ENCODE assay signal across 10 cellular contexts in genomic region chr5:58259685-58260152, GRCh38.
A peak's percentile ranks its signal among the peaks of the same experiment; 100 is the strongest.
DNase-seq lines count a peak whose midpoint lies in the region; ATAC-seq and TF ChIP-seq lines count a peak whose summit lies in the region.
"Had no signal": no experiment of that assay in that cellular context is flagged by ENCODE, and none has a peak within 500 bp of the region (broad histone marks: within the 10 kb centered on the region; RNA-seq: fewer than 3 reads in every experiment).

No MANE protein-coding gene starts in this region.

- peak overlapping the region; percentile 82 for H3K27ac Mint-ChIP-seq in GM23338
- no peak overlapping the region for H3K27ac Mint-ChIP-seq in stimulated activated effector memory CD8-positive, alpha-beta T cell treated with anti-CD3 and anti-CD28 coated beads, Interleukin-12 subunit alpha, Interleukin-12 subunit beta, amount 100 ng/mL, for 72 hours

- H3K9ac ChIP-seq in SK-N-SH = peak overlapping the region; percentile 56

- no peaks in the 10 kb centered on the region for H4K20me1 ChIP-seq in GM23338 (replicated peaks; ENCODE audit: insufficient read depth)
- H4K20me1 ChIP-seq in SK-N-SH (ENCODE audit: insufficient read depth) = no peaks in the 10 kb centered on the region

- H3K4me1 ChIP-seq in GM23338 (ENCODE audit: insufficient read depth) = peaks cover 3% of the 10 kb centered on the region; the same call in 1 of the 2 replicates
- peaks cover 0 to 30% of the 10 kb centered on the region in 2 experiments; a peak in 3 of 4 replicates for H3K4me1 ChIP-seq in SK-N-SH (ENCODE audit: control insufficient read depth in 1 of 2, insufficient read depth in 2 of 2, low read depth in 1 of 2, low read length in 1 of 2)

- H3F3A ChIP-seq in GM23338 (replicated peaks; ENCODE audit: low read depth) (no peaks in the 10 kb centered on the region), SK-N-SH (replicated peaks; ENCODE audit: insufficient read depth) (peaks cover 15% of the 10 kb centered on the region)

- ATAC-seq in GM23338 (peak; percentile 72), HG02571 (IDR thresholded peaks at IDR 0.05; ENCODE audit: unreplicated experiment) (no peak), GM19452 (IDR thresholded peaks at IDR 0.05; ENCODE audit: unreplicated experiment) (no peak)
- no peak for ATAC-seq in stimulated activated effector memory CD8-positive, alpha-beta T cell treated with anti-CD3 and anti-CD28 coated beads, Interleukin-12 subunit alpha, Interleukin-12 subunit beta, amount 100 ng/mL, for 72 hours
- ATAC-seq: activated T-cell treated with anti-CD3 and anti-CD28 coated beads, Interleukin-2, amount 50 U/mL, for 4 hours had no signal

- TF ChIP-seq CTCF in GM23338 (conservative IDR thresholded peaks at IDR 0.05; ENCODE audit: low read depth in 2 of 2) (no peak), SK-N-SH (IDR thresholded peaks at IDR 0.05) (no peak), fibroblast of pulmonary artery (IDR thresholded peaks at IDR 0.05; ENCODE audit: low read length, missing control alignments) (no peak)

- CTCF ChIA-PET in SK-N-SH (lab: Yijun Ruan, JAX) = interaction anchor here (0.7 to 1.2 kb wide), 2 partner anchors 10 to 13 kb away, joined by 3 read pairs; no protein-coding TSS in a partner anchor

- POLR2A ChIA-PET in SK-N-SH (lab: Yijun Ruan, JAX) = no interaction called here

- peaks cover 11% of the 10 kb centered on the region for H3K4me1 Mint-ChIP-seq in GM23338
- H3K4me1 Mint-ChIP-seq in stimulated activated effector memory CD8-positive, alpha-beta T cell treated with anti-CD3 and anti-CD28 coated beads, Interleukin-12 subunit alpha, Interleukin-12 subunit beta, amount 100 ng/mL, for 72 hours = no peaks in the 10 kb centered on the region

- no peak for TF ChIP-seq RAD21 in SK-N-SH (IDR thresholded peaks at IDR 0.05; ENCODE audit: low read length)

- DNase-seq in GM23338 (ENCODE audit: low spot score) (peak; percentile 75), SK-N-SH (no peak), fibroblast of pulmonary artery (ENCODE audit: low read depth) (peak; percentile 89), renal cortical epithelial cell (ENCODE audit: low read depth) (peak; percentile 98)
- no peak for DNase-seq in stimulated activated effector memory CD8-positive, alpha-beta T cell treated with anti-CD3 and anti-CD28 coated beads, Interleukin-12 subunit alpha, Interleukin-12 subunit beta, amount 100 ng/mL, for 72 hours (ENCODE audit: low spot score in 2 of 2)
- no peak for DNase-seq in activated CD8-positive, alpha-beta memory T cell treated with anti-CD3 and anti-CD28 coated beads, Interleukin-2, amount 50 U/mL, for 48 hours
- DNase-seq: activated T-cell treated with anti-CD3 and anti-CD28 coated beads, Interleukin-2, amount 50 U/mL, for 4 hours had no signal

- peaks cover 7% of the 10 kb centered on the region; the same call in 1 of the 2 replicates for H3K9me2 ChIP-seq in GM23338 (ENCODE audit: insufficient read depth)
- H3K9me2 ChIP-seq in SK-N-SH = no peaks in the 10 kb centered on the region

- H2AFZ ChIP-seq in GM23338 = peak overlapping the region; percentile 0; the same call in 1 of the 2 replicates
- H2AFZ ChIP-seq in SK-N-SH (ENCODE audit: low read depth) = peak overlapping the region; percentile 49

- H3K4me2 ChIP-seq in GM23338 = no peak overlapping the region
- peak overlapping the region; percentile 62 for H3K4me2 ChIP-seq in SK-N-SH

- H3K79me2 ChIP-seq in GM23338 (replicated peaks; ENCODE audit: insufficient read depth) = no peaks in the 10 kb centered on the region
- no peaks in the 10 kb centered on the region for H3K79me2 ChIP-seq in SK-N-SH (ENCODE audit: insufficient read depth)

- H3K9me3 ChIP-seq in SK-N-SH = no peaks in the 10 kb centered on the region
- H3K9me3 ChIP-seq: esophagus muscularis mucosa had no signal

- WGBS in SK-N-SH (ENCODE audit: low lambda C conversion rate) = 14% methylated on average over 6 of the region's 6 CpGs

- no peaks in the 10 kb centered on the region for H3K36me3 Mint-ChIP-seq in GM23338 (ENCODE audit: low read depth)
- H3K36me3 Mint-ChIP-seq in stimulated activated effector memory CD8-positive, alpha-beta T cell treated with anti-CD3 and anti-CD28 coated beads, Interleukin-12 subunit alpha, Interleukin-12 subunit beta, amount 100 ng/mL, for 72 hours = no peaks in the 10 kb centered on the region

- H3K36me3 ChIP-seq in GM23338 (ENCODE audit: insufficient read depth) (no peaks in the 10 kb centered on the region), SK-N-SH (replicated peaks in 1 of 2; ENCODE audit: control insufficient read depth in 1 of 2, insufficient read depth in 2 of 2, low read length in 1 of 2) (no peaks in the 10 kb centered on the region)
- H3K36me3 ChIP-seq: esophagus muscularis mucosa had no signal

- no peak overlapping the region for H3K4me3 Mint-ChIP-seq in GM23338
- H3K4me3 Mint-ChIP-seq in stimulated activated effector memory CD8-positive, alpha-beta T cell treated with anti-CD3 and anti-CD28 coated beads, Interleukin-12 subunit alpha, Interleukin-12 subunit beta, amount 100 ng/mL, for 72 hours = no peak overlapping the region
- H3K4me3 Mint-ChIP-seq: activated T-cell treated with anti-CD3 and anti-CD28 coated beads, Interleukin-2, amount 50 U/mL, for 4 hours had no signal

- H3K9me3 Mint-ChIP-seq in GM23338 = no peaks in the 10 kb centered on the region
- peaks cover 2% of the 10 kb centered on the region for H3K9me3 Mint-ChIP-seq in stimulated activated effector memory CD8-positive, alpha-beta T cell treated with anti-CD3 and anti-CD28 coated beads, Interleukin-12 subunit alpha, Interleukin-12 subunit beta, amount 100 ng/mL, for 72 hours
- H3K9me3 Mint-ChIP-seq: activated T-cell treated with anti-CD3 and anti-CD28 coated beads, Interleukin-2, amount 50 U/mL, for 4 hours had no signal

- peak in 1 of 2 experiments; percentile 81; a peak in 2 of 4 replicates for TF ChIP-seq EP300 in SK-N-SH (IDR thresholded peaks at IDR 0.05; ENCODE audit: borderline replicate concordance in 1 of 2, low read depth in 1 of 2, low read length in 1 of 2)

- no peaks in the 10 kb centered on the region for H3K27me3 Mint-ChIP-seq in GM23338 (ENCODE audit: insufficient read depth, low read depth, poor library complexity)

- no peaks in the 10 kb centered on the region for H3K27me3 ChIP-seq in GM23338 (ENCODE audit: insufficient read depth)
- H3K27me3 ChIP-seq in SK-N-SH (ENCODE audit: insufficient read depth) = no peaks in the 10 kb centered on the region
- H3K27me3 ChIP-seq: esophagus muscularis mucosa had no signal

- H3K4me3 ChIP-seq in GM23338 = no peak overlapping the region
- peak overlapping the region; percentile 12 to 49; a peak in 3 of 4 replicates for H3K4me3 ChIP-seq in SK-N-SH (ENCODE audit: low read depth in 2 of 2, low read length in 1 of 2)
- no peak overlapping the region for H3K4me3 ChIP-seq in fibroblast of pulmonary artery (replicated peaks; ENCODE audit: low read depth, low read length)
- H3K4me3 ChIP-seq: esophagus muscularis mucosa had no signal

- no peak overlapping the region for H3K27ac ChIP-seq in GM23338 (ENCODE audit: low read depth)
- peak overlapping the region; percentile 43 to 68; a peak in 3 of 4 replicates for H3K27ac ChIP-seq in SK-N-SH (ENCODE audit: low read depth in 2 of 2, low read length in 1 of 2)
- H3K27ac ChIP-seq: esophagus muscularis mucosa had no signal

TF ChIP-seq in SK-N-SH, 30 proteins besides CTCF, POLR2A, EP300 and RAD21 (continues in another document):
- no peak for TF ChIP-seq NRF1 (IDR thresholded peaks at IDR 0.05; ENCODE audit: low read depth, low read length)
- no peak for TF ChIP-seq CHD2 (IDR thresholded peaks at IDR 0.05; ENCODE audit: low read length, partially characterized antibody)
- TF ChIP-seq POLR2AphosphoS5 (IDR thresholded peaks at IDR 0.05; ENCODE audit: low read depth, low read length) = no peak
- peak; percentile 70 for TF ChIP-seq TCF12 (IDR thresholded peaks at IDR 0.05)
- no peak for TF ChIP-seq YY1 (IDR thresholded peaks at IDR 0.05; ENCODE audit: low read depth)
- TF ChIP-seq RXRA (IDR thresholded peaks at IDR 0.05; ENCODE audit: borderline replicate concordance, low read depth) = peak; percentile 80; the same call in 1 of the 2 replicates
- TF ChIP-seq GABPA (IDR thresholded peaks at IDR 0.05; ENCODE audit: low read depth) = no peak
- TF ChIP-seq MEF2A (IDR thresholded peaks at IDR 0.05; ENCODE audit: borderline replicate concordance, low read depth) = no peak; the same call in 1 of the 2 replicates
- peak; percentile 78; the same call in 1 of the 2 replicates for TF ChIP-seq TEAD4 (IDR thresholded peaks at IDR 0.05; ENCODE audit: borderline replicate concordance, insufficient read depth)
- TF ChIP-seq, protein P1, sequence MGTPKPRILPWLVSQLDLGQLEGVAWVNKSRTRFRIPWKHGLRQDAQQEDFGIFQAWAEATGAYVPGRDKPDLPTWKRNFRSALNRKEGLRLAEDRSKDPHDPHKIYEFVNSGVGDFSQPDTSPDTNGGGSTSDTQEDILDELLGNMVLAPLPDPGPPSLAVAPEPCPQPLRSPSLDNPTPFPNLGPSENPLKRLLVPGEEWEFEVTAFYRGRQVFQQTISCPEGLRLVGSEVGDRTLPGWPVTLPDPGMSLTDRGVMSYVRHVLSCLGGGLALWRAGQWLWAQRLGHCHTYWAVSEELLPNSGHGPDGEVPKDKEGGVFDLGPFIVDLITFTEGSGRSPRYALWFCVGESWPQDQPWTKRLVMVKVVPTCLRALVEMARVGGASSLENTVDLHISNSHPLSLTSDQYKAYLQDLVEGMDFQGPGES (IDR thresholded peaks at IDR 0.05; ENCODE audit: low read depth, low read length) = no peak
- peak; percentile 68 for TF ChIP-seq JUND (IDR thresholded peaks at IDR 0.05)
- TF ChIP-seq FOSL2 (IDR thresholded peaks at IDR 0.05; ENCODE audit: borderline replicate concordance, low read depth) = peak; percentile 70; the same call in 1 of the 2 replicates
- TF ChIP-seq ELF1 (IDR thresholded peaks at IDR 0.05) = no peak
- TF ChIP-seq PBX3 (IDR thresholded peaks at IDR 0.05) = peak; percentile 83
- TF ChIP-seq FOXJ3 (CRISPR knock-in tag; IDR thresholded peaks at IDR 0.05) = no peak
- TF ChIP-seq MXI1 (IDR thresholded peaks at IDR 0.05; ENCODE audit: low read depth, low read length) = no peak
- TF ChIP-seq RCOR1 (IDR thresholded peaks at IDR 0.05; ENCODE audit: low read length) = no peak
- no peak for TF ChIP-seq SIN3A (IDR thresholded peaks at IDR 0.05; ENCODE audit: borderline replicate concordance, low read depth, low read length)

Comparison
In these comparisons a context has a peak if more than half of its experiments do, and no peak if none do; other contexts are left out.
1. DNase-seq: peak in GM23338 (single experiment), fibroblast of pulmonary artery (single experiment) and renal cortical epithelial cell (single experiment); none in SK-N-SH (single experiment), stimulated activated effector memory CD8-positive, alpha-beta T cell treated with anti-CD3 and anti-CD28 coated beads, Interleukin-12 subunit alpha, Interleukin-12 subunit beta, amount 100 ng/mL, for 72 hours (0 of 2) and activated CD8-positive, alpha-beta memory T cell treated with anti-CD3 and anti-CD28 coated beads, Interleukin-2, amount 50 U/mL, for 48 hours (single experiment).
2. H3K4me3 ChIP-seq: peak in SK-N-SH (2 of 2); none in GM23338 (single experiment) and fibroblast of pulmonary artery (single experiment).